Comparison of ENCODE assay signal across 8 cellular contexts in the genomic region with DNA sequence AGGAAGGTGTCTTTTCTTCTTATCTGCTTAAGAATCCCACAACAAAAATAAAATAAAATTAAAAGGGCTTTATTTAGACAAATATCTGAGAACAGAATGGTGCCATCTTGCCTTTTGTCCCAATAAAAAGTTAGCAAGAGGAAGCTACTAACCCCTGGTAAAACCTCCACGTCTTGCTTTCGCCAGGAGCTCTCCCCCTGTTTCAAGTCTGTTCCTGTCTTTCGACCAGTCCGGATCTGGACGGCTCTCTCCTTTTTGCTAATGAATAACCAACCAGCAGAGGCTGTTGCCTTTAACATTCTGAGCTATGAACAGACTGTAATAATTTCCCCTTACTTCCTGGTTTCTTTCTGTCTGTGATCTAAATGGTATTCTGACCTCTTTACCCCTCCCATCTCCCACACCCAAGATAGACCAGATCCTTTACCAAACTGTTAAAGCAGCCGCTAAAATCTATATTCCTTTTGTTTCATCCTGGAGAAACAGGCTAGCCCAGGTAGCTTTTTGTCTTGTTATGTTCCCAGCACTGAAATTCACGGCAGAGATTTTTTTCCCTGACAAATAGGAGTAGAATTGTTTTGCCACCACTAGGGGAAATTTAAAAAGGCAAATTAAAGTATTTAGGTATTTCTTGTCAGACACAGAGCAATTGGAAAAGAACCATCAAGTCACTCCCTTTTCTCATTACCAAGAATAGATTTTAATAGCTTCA. TPM values are rescaled to one million over a fixed set of nuclear protein-coding genes. Genes with fewer than 3 reads are reported as not detected.
DNase-seq lines count a peak whose midpoint lies in the region; ATAC-seq and TF ChIP-seq lines count a peak whose summit lies in the region.

A gene with protein sequence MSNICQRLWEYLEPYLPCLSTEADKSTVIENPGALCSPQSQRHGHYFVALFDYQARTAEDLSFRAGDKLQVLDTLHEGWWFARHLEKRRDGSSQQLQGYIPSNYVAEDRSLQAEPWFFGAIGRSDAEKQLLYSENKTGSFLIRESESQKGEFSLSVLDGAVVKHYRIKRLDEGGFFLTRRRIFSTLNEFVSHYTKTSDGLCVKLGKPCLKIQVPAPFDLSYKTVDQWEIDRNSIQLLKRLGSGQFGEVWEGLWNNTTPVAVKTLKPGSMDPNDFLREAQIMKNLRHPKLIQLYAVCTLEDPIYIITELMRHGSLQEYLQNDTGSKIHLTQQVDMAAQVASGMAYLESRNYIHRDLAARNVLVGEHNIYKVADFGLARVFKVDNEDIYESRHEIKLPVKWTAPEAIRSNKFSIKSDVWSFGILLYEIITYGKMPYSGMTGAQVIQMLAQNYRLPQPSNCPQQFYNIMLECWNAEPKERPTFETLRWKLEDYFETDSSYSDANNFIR (minus strand): TSS at position 320 of the 712 bp plus-strand sequence. CDS start 580 bp downstream, outside the sequence.

- H3K36me3 ChIP-seq in PC-9 (ENCODE audit: low read depth) (0 out of 2 replicates have a peak, but pooled peaks cover 4% of the 10 kb centered on the region), gastroesophageal sphincter (no peaks in the 10 kb centered on the region), smooth muscle cell (ENCODE audit: low read depth) (no peaks in the 10 kb centered on the region)

- TF ChIP-seq EP300 in gastroesophageal sphincter (IDR thresholded peaks at IDR 0.05): no peak

- POLR2A ChIA-PET in PC-9 (lab: Charles Lee; ENCODE audit: unreplicated experiment): interaction anchor here (0.5 to 1.4 kb wide), 10 partner anchors 10 to 1541 kb away, joined by 3 to 9 read pairs (median 3); a partner anchor contains a TSS

- H2AFZ ChIP-seq in PC-9: peak within 1 kb of the TSS; percentile 86
- H2AFZ ChIP-seq in smooth muscle cell (ENCODE audit: low read depth): peak within 1 kb of the TSS; percentile 97

- no peak for TF ChIP-seq POLR2A in gastroesophageal sphincter (IDR thresholded peaks at IDR 0.05)

- TF ChIP-seq CTCF in PC-9 (conservative IDR thresholded peaks at IDR 0.05) (peak; percentile 68), gastroesophageal sphincter (IDR thresholded peaks at IDR 0.05) (peak; percentile 16 to 36 (median 32)), smooth muscle cell (IDR thresholded peaks at IDR 0.05; ENCODE audit: borderline replicate concordance, insufficient read depth, poor library complexity, severe bottlenecking) (peak; percentile 28)

- peak within 1 kb of the TSS; percentile 91 for H3K27ac ChIP-seq in PC-9
- H3K27ac ChIP-seq in gastroesophageal sphincter: peak within 1 kb of the TSS in 3 of 4 donors; percentile 32 to 69 (median 57)
- peak within 1 kb of the TSS; percentile 63 for H3K27ac ChIP-seq in smooth muscle cell (ENCODE audit: low read depth)

- peak within 1 kb of the TSS; percentile 54 for H3K9ac ChIP-seq in smooth muscle cell (ENCODE audit: low read depth)

- H3K4me1 ChIP-seq in PC-9 (replicated peaks; ENCODE audit: insufficient read depth) (peaks cover 44% of the 10 kb centered on the region), gastroesophageal sphincter (peaks cover 0 to 25% (median 0%) of the 10 kb centered on the region in 3 donors), smooth muscle cell (ENCODE audit: low read depth) (no peaks in the 10 kb centered on the region)

- no peaks in the 10 kb centered on the region for H3K27me3 ChIP-seq in PC-9 (ENCODE audit: insufficient read depth, low read depth)
- H3K27me3 ChIP-seq in gastroesophageal sphincter: no peaks in the 10 kb centered on the region
- H3K27me3 ChIP-seq in smooth muscle cell (ENCODE audit: low read depth): no peaks in the 10 kb centered on the region

- H4K20me1 ChIP-seq in PC-9 (ENCODE audit: insufficient read depth) (no peaks in the 10 kb centered on the region), smooth muscle cell (ENCODE audit: low read depth) (no peaks in the 10 kb centered on the region)

- no peaks in the 10 kb centered on the region for H3K9me2 ChIP-seq in PC-9 (ENCODE audit: insufficient read depth)

- H3K79me2 ChIP-seq in PC-9 (ENCODE audit: low read depth) (peaks cover 36% of the 10 kb centered on the region), smooth muscle cell (ENCODE audit: low read depth) (no peaks in the 10 kb centered on the region)

- intact Hi-C loops in PC-9 (cut with micrococcal nuclease; ENCODE audit: unreplicated experiment): loop anchor here (1.0 kb wide), 2 partner anchors 40 to 49 kb away; a partner anchor contains a TSS

- peak; percentile 42 for ATAC-seq in GM21423 (IDR thresholded peaks at IDR 0.05; ENCODE audit: unreplicated experiment)
- ATAC-seq in gastroesophageal sphincter: peak; percentile 75

- H3K4me2 ChIP-seq in PC-9 (peak within 1 kb of the TSS; percentile 90), smooth muscle cell (peak within 1 kb of the TSS; percentile 81)

- H3K9me3 ChIP-seq in PC-9 (ENCODE audit: insufficient read depth, low read depth): no peaks in the 10 kb centered on the region
- no peaks in the 10 kb centered on the region for H3K9me3 ChIP-seq in gastroesophageal sphincter
- no peaks in the 10 kb centered on the region for H3K9me3 ChIP-seq in smooth muscle cell (replicated peaks; ENCODE audit: low read depth)

- H3F3A ChIP-seq in PC-9 (ENCODE audit: insufficient read depth, low read depth) (peaks cover 30% of the 10 kb centered on the region), smooth muscle cell (ENCODE audit: low read depth) (no peaks in the 10 kb centered on the region)

- CTCF ChIA-PET in PC-9 (lab: Charles Lee): interaction anchor here (0.7 to 1.8 kb wide), 4 partner anchors 13 to 49 kb away, joined by 3 to 23 read pairs (median 4); no protein-coding TSS in a partner anchor

- peak within 1 kb of the TSS; percentile 64 for H3K4me3 ChIP-seq in PC-9
- peak within 1 kb of the TSS; percentile 1 to 36 for H3K4me3 ChIP-seq in gastroesophageal sphincter
- H3K4me3 ChIP-seq in smooth muscle cell: peak within 1 kb of the TSS; percentile 52

- WGBS in gastroesophageal sphincter (ENCODE audit: low coverage in 1 of 2), 2 donors: 28 to 56% methylated on average over 7 of the region's 7 CpGs
- WGBS in smooth muscle cell (ENCODE audit: low lambda C conversion rate): 67% methylated on average over 7 of the region's 7 CpGs

- DNase-seq in PC-9 (peak; percentile 58 to 93), smooth muscle cell (lab: John Stamatoyannopoulos, UW; ENCODE audit: unreplicated experiment) (no peak), hepatic stellate cell (ENCODE audit: low spot score) (no peak), dedifferentiated amniotic fluid mesenchymal stem cell (ENCODE audit: extremely low spot score) (no peak)
- no peak for DNase-seq in activated effector memory CD4-positive, alpha-beta T cell treated with anti-CD3 and anti-CD28 coated beads, Interleukin-2, amount 50 U/mL, for 16 hours
- no peak for DNase-seq in stimulated activated CD4-positive, alpha-beta T cell treated with anti-CD3 and anti-CD28 coated beads, Interleukin-1b, Interleukin-23, amount 100 ng/mL, for 48 hours

- no TSS peak for BruUV-seq in PC-9 (replicated peaks; lab: Mats Ljungman, UMichigan)

RNA-seq across cellular contexts. Expression of the gene that starts here (rescaled TPM):
- total RNA-seq in PC-9 (2021) (14.4 and 17.2 TPM in 2 replicates), gastroesophageal sphincter (1 to 10 TPM in 3 of 4 donors, under 1 TPM in 1; 0.42 to 1.9 (median 1.3) TPM), smooth muscle cell (1.4 and 1.6 TPM in 2 replicates)
- polyA plus RNA-seq in smooth muscle cell: 0.11 and 0.54 TPM in 2 replicates

Comparison
In these comparisons a context has a peak if more than half of its experiments do, and no peak if none do; other contexts are left out.
1. DNase-seq: peak in PC-9 (2 of 2); none in smooth muscle cell (single experiment), hepatic stellate cell (single experiment), activated effector memory CD4-positive, alpha-beta T cell treated with anti-CD3 and anti-CD28 coated beads, Interleukin-2, amount 50 U/mL, for 16 hours (single experiment), stimulated activated CD4-positive, alpha-beta T cell treated with anti-CD3 and anti-CD28 coated beads, Interleukin-1b, Interleukin-23, amount 100 ng/mL, for 48 hours (single experiment) and dedifferentiated amniotic fluid mesenchymal stem cell (single experiment).
2. Peak in every context shown above with its lines, with median percentiles within 50 percentile points of each other: H3K27ac ChIP-seq, H3K4me3 ChIP-seq and CTCF ChIP-seq.